22 cellular contexts compared by ENCODE assay signal in genomic region chr3:147418352-147418751, GRCh38. TPM values are rescaled to one million over a fixed set of nuclear protein-coding genes. Genes with fewer than 3 reads are reported as not detected.
DNase-seq lines count a peak whose midpoint lies in the region; ATAC-seq and TF ChIP-seq lines count a peak whose summit lies in the region.
"Had no signal": no experiment of that assay in that cellular context is flagged by ENCODE, and none has a peak within 500 bp of the region (broad histone marks: within the 10 kb centered on the region; RNA-seq: fewer than 3 reads in every experiment).

No MANE protein-coding gene starts in this region.

- H3K36me3 ChIP-seq in ES-I3 (ENCODE audit: insufficient read depth, low read length) (no peaks in the 10 kb centered on the region), neural progenitor cell (no peaks in the 10 kb centered on the region)
- H3K36me3 ChIP-seq: BLaER1 treated with 17β-estradiol and CSF1 and Interleukin-3, amounts not matched to agents 10 nM and 100 nM had no signal

- no peak overlapping the region for H3K27ac ChIP-seq in neural progenitor cell
- H3K27ac ChIP-seq: BLaER1 treated with 17β-estradiol and CSF1 and Interleukin-3, amounts not matched to agents 10 nM and 100 nM; SK-N-MC had no signal

- H3K4me3 ChIP-seq in neural progenitor cell: no peak overlapping the region
- H3K4me3 ChIP-seq: BLaER1 treated with 17β-estradiol and CSF1 and Interleukin-3, amounts not matched to agents 10 nM and 100 nM; SK-N-MC had no signal

- peaks cover 100% of the 10 kb centered on the region for H3K27me3 ChIP-seq in neural progenitor cell

- DNase-seq in WTC11 (ENCODE audit: low spot score) (no peak), endothelial cell (ENCODE audit: low spot score) (no peak), neural progenitor cell (ENCODE audit: low spot score) (peak; percentile 9), DMS53 (lab: John Stamatoyannopoulos, UW) (no peak), pons (ENCODE audit: low spot score) (no peak)
- DNase-seq in activated CD4-positive, alpha-beta T cell treated with anti-CD3 and anti-CD28 coated beads, Interleukin-2, amount 10 ng/mL, durations not matched to agents 7 days and 5 days: no peak
- no peak for DNase-seq in activated CD4-positive, alpha-beta T cell treated with anti-CD3 and anti-CD28 coated beads, Interleukin-2, amount 50 U/mL, for 4 hours
- DNase-seq: activated CD8-positive, alpha-beta T cell treated with anti-CD3 and anti-CD28 coated beads, Interleukin-2, amount 10 ng/mL, durations not matched to agents 7 days and 5 days; activated naive CD4-positive, alpha-beta T cell treated with Interleukin-2 at 50 U/mL for 16 hours; activated T-cell treated with anti-CD3 and anti-CD28 coated beads, Interleukin-2, amount 50 U/mL, for 24 hours; Calu3; cortex of kidney; NCI-H226; stimulated activated CD4-positive, alpha-beta T cell treated with anti-CD3 and anti-CD28 coated beads, Interleukin-4, amount 100 ng/mL, for 1 hour had no signal

- no peak for TF ChIP-seq CTCF in WTC11 (IDR thresholded peaks at IDR 0.05)
- TF ChIP-seq CTCF in endothelial cell (IDR thresholded peaks at IDR 0.05; ENCODE audit: unreplicated experiment): no peak
- no peak for TF ChIP-seq CTCF in neural progenitor cell (IDR thresholded peaks at IDR 0.05)

- H3K4me3 Mint-ChIP-seq in WTC11 (peak overlapping the region; percentile 73), endothelial cell (ENCODE audit: unreplicated experiment) (peak overlapping the region; percentile 85), neural progenitor cell (peak overlapping the region; percentile 99)
- no peak overlapping the region for H3K4me3 Mint-ChIP-seq in activated CD4-positive, alpha-beta T cell treated with anti-CD3 and anti-CD28 coated beads, Interleukin-2, amount 10 ng/mL, durations not matched to agents 7 days and 5 days
- H3K4me3 Mint-ChIP-seq: activated CD8-positive, alpha-beta T cell treated with anti-CD3 and anti-CD28 coated beads, Interleukin-2, amount 10 ng/mL, durations not matched to agents 7 days and 5 days; activated T-cell treated with anti-CD3 and anti-CD28 coated beads, Interleukin-2, amount 50 U/mL, for 24 hours; T-helper 2 cell treated with Interferon-gamma antibody and Interleukin-4, amounts not matched to agents 5 μg/mL and 100 μg/mL, for 36 hours had no signal

- no peak for ATAC-seq in WTC11
- ATAC-seq: activated CD8-positive, alpha-beta T cell treated with anti-CD3 and anti-CD28 coated beads, Interleukin-2, amount 10 ng/mL, durations not matched to agents 7 days and 5 days; Panc1 had no signal

- H3K4me2 ChIP-seq in neural progenitor cell: no peak overlapping the region
- H3K4me2 ChIP-seq: BLaER1 treated with 17β-estradiol and CSF1 and Interleukin-3, amounts not matched to agents 10 nM and 100 nM had no signal

- peaks cover 13% of the 10 kb centered on the region for H3K4me1 ChIP-seq in ES-I3 (ENCODE audit: insufficient read depth, low read length)
- peaks cover 7% of the 10 kb centered on the region for H3K4me1 ChIP-seq in neural progenitor cell

- H3K4me1 Mint-ChIP-seq in WTC11 (peaks cover 90% of the 10 kb centered on the region), endothelial cell (ENCODE audit: unreplicated experiment) (peaks cover 34% of the 10 kb centered on the region), neural progenitor cell (peaks cover 83% of the 10 kb centered on the region)
- H3K4me1 Mint-ChIP-seq in activated CD4-positive, alpha-beta T cell treated with anti-CD3 and anti-CD28 coated beads, Interleukin-2, amount 10 ng/mL, durations not matched to agents 7 days and 5 days: peaks cover 2% of the 10 kb centered on the region

- H4K20me1 ChIP-seq in neural progenitor cell (ENCODE audit: low read depth): peaks cover 75% of the 10 kb centered on the region

- H3K27ac Mint-ChIP-seq in WTC11 (no peak overlapping the region; the same call in 1 of the 2 replicates), endothelial cell (ENCODE audit: unreplicated experiment) (peak overlapping the region; percentile 59), neural progenitor cell (no peak overlapping the region)
- H3K27ac Mint-ChIP-seq in activated CD4-positive, alpha-beta T cell treated with anti-CD3 and anti-CD28 coated beads, Interleukin-2, amount 10 ng/mL, durations not matched to agents 7 days and 5 days: no peak overlapping the region
- H3K27ac Mint-ChIP-seq: activated CD8-positive, alpha-beta T cell treated with anti-CD3 and anti-CD28 coated beads, Interleukin-2, amount 10 ng/mL, durations not matched to agents 7 days and 5 days; activated T-cell treated with anti-CD3 and anti-CD28 coated beads, Interleukin-2, amount 50 U/mL, for 24 hours; T-helper 2 cell treated with Interferon-gamma antibody and Interleukin-4, amounts not matched to agents 5 μg/mL and 100 μg/mL, for 36 hours had no signal

- no peaks in the 10 kb centered on the region for H3K79me2 ChIP-seq in neural progenitor cell (ENCODE audit: low read depth)

- no peaks in the 10 kb centered on the region for H3K36me3 Mint-ChIP-seq in WTC11
- peaks cover 12% of the 10 kb centered on the region for H3K36me3 Mint-ChIP-seq in endothelial cell (ENCODE audit: low read depth, unreplicated experiment)
- H3K36me3 Mint-ChIP-seq in neural progenitor cell: peaks cover 34% of the 10 kb centered on the region
- peaks cover 5% of the 10 kb centered on the region for H3K36me3 Mint-ChIP-seq in activated CD4-positive, alpha-beta T cell treated with anti-CD3 and anti-CD28 coated beads, Interleukin-2, amount 10 ng/mL, durations not matched to agents 7 days and 5 days (ENCODE audit: low read depth)

- H3K9me3 Mint-ChIP-seq in WTC11 (no peaks in the 10 kb centered on the region), endothelial cell (ENCODE audit: unreplicated experiment) (no peaks in the 10 kb centered on the region), neural progenitor cell (peaks cover 2% of the 10 kb centered on the region)
- H3K9me3 Mint-ChIP-seq in activated CD4-positive, alpha-beta T cell treated with anti-CD3 and anti-CD28 coated beads, Interleukin-2, amount 10 ng/mL, durations not matched to agents 7 days and 5 days: peaks cover 6% of the 10 kb centered on the region

- H3F3A ChIP-seq in neural progenitor cell (ENCODE audit: low read depth): peaks cover 43% of the 10 kb centered on the region

- H3K27me3 Mint-ChIP-seq in WTC11 (ENCODE audit: low read depth): peaks cover 99% of the 10 kb centered on the region
- peaks cover 46% of the 10 kb centered on the region for H3K27me3 Mint-ChIP-seq in endothelial cell (ENCODE audit: unreplicated experiment)
- H3K27me3 Mint-ChIP-seq in neural progenitor cell (ENCODE audit: insufficient read depth, low read depth): peaks cover 22% of the 10 kb centered on the region
- H3K27me3 Mint-ChIP-seq in activated CD4-positive, alpha-beta T cell treated with anti-CD3 and anti-CD28 coated beads, Interleukin-2, amount 10 ng/mL, durations not matched to agents 7 days and 5 days: peaks cover 74% of the 10 kb centered on the region

- H3K9ac ChIP-seq in ES-I3 (ENCODE audit: low read depth, low read length) (peak overlapping the region; percentile 52; the same call in 1 of the 2 replicates), neural progenitor cell (no peak overlapping the region)
- H3K9ac ChIP-seq: BLaER1 treated with 17β-estradiol and CSF1 and Interleukin-3, amounts not matched to agents 10 nM and 100 nM had no signal

- CTCF ChIA-PET in WTC11 (lab: Charles Lee): no interaction called here
- CTCF ChIA-PET in activated CD4-positive, alpha-beta T cell treated with anti-CD3 and anti-CD28 coated beads, Interleukin-2, amount 10 ng/mL, durations not matched to agents 7 days and 5 days (lab: Charles Lee): no interaction called here

- H3K9me3 ChIP-seq in ES-I3 (ENCODE audit: control insufficient read depth, insufficient read depth, low read length) (no peaks in the 10 kb centered on the region), neural progenitor cell (ENCODE audit: low read depth) (no peaks in the 10 kb centered on the region)

- no peak overlapping the region for H2AFZ ChIP-seq in neural progenitor cell (replicated peaks)

- POLR2A ChIA-PET in WTC11 (lab: Charles Lee): no interaction called here
- POLR2A ChIA-PET in activated CD4-positive, alpha-beta T cell treated with anti-CD3 and anti-CD28 coated beads, Interleukin-2, amount 10 ng/mL, durations not matched to agents 7 days and 5 days (lab: Charles Lee): no interaction called here

TF ChIP-seq in WTC11, 78 proteins besides CTCF, POLR2A, EP300 and RAD21 (continues in another document):
- TF ChIP-seq ZNF121 (CRISPR knock-in tag; IDR thresholded peaks at IDR 0.05) (no peak), ELF4 (CRISPR knock-in tag; IDR thresholded peaks at IDR 0.05; ENCODE audit: low read depth) (no peak), GABPB1 (CRISPR knock-in tag; IDR thresholded peaks at IDR 0.05) (no peak), ATF1 (CRISPR knock-in tag; IDR thresholded peaks at IDR 0.05) (no peak), MLX (CRISPR knock-in tag; IDR thresholded peaks at IDR 0.05) (no peak), SMAD4 (CRISPR knock-in tag; IDR thresholded peaks at IDR 0.05) (no peak), NFE2L1 (CRISPR knock-in tag; IDR thresholded peaks at IDR 0.05) (no peak), ZNF138 (CRISPR knock-in tag; conservative IDR thresholded peaks at IDR 0.05) (no peak), ZNF396 (CRISPR knock-in tag; IDR thresholded peaks at IDR 0.05; ENCODE audit: borderline replicate concordance) (no peak), NR3C1 (CRISPR knock-in tag; conservative IDR thresholded peaks at IDR 0.05; ENCODE audit: low read depth) (no peak), ESRRA (CRISPR knock-in tag; IDR thresholded peaks at IDR 0.05; ENCODE audit: borderline replicate concordance) (no peak), TEAD1 (CRISPR knock-in tag; IDR thresholded peaks at IDR 0.05) (no peak), GRHL2 (CRISPR knock-in tag; IDR thresholded peaks at IDR 0.05; ENCODE audit: insufficient replicate concordance, severe bottlenecking) (no peak)

RNA-seq across cellular contexts. Expression of gene ZIC1, which starts 9.2 kb away (rescaled TPM):
- 30.3 to 59.7 TPM (median 34.7 TPM) in 3 replicates for total RNA-seq in WTC11 (2021)
- total RNA-seq in endothelial cell (ENCODE audit: unreplicated experiment): 4.1 TPM
- total RNA-seq in neural progenitor cell (ENCODE audit: low replicate concordance): 0.56 and 0.84 TPM in 2 replicates
- not detected for total RNA-seq in activated CD4-positive, alpha-beta T cell treated with anti-CD3 and anti-CD28 coated beads, Interleukin-2, amount 10 ng/mL, durations not matched to agents 7 days and 5 days
- total RNA-seq: activated CD8-positive, alpha-beta T cell treated with anti-CD3 and anti-CD28 coated beads, Interleukin-2, amount 10 ng/mL, durations not matched to agents 7 days and 5 days; Calu3; endothelial cell of umbilical vein; MCF 10A; urinary bladder had no signal

RNA-seq across cellular contexts. Expression of gene ZIC4, which starts 12.0 kb away (rescaled TPM):
- total RNA-seq in WTC11 (2021): 1.9 to 3.5 TPM (median 2.5 TPM) in 3 replicates
- total RNA-seq in endothelial cell (ENCODE audit: unreplicated experiment): 2.2 TPM
- total RNA-seq in neural progenitor cell (ENCODE audit: low replicate concordance): 0.25 and 0.64 TPM in 2 replicates
- not detected for total RNA-seq in activated CD4-positive, alpha-beta T cell treated with anti-CD3 and anti-CD28 coated beads, Interleukin-2, amount 10 ng/mL, durations not matched to agents 7 days and 5 days
- total RNA-seq: activated CD8-positive, alpha-beta T cell treated with anti-CD3 and anti-CD28 coated beads, Interleukin-2, amount 10 ng/mL, durations not matched to agents 7 days and 5 days; Calu3; endothelial cell of umbilical vein; MCF 10A; urinary bladder had no signal
